ENCODE assay signal across 1 cellular context in the genomic region with DNA sequence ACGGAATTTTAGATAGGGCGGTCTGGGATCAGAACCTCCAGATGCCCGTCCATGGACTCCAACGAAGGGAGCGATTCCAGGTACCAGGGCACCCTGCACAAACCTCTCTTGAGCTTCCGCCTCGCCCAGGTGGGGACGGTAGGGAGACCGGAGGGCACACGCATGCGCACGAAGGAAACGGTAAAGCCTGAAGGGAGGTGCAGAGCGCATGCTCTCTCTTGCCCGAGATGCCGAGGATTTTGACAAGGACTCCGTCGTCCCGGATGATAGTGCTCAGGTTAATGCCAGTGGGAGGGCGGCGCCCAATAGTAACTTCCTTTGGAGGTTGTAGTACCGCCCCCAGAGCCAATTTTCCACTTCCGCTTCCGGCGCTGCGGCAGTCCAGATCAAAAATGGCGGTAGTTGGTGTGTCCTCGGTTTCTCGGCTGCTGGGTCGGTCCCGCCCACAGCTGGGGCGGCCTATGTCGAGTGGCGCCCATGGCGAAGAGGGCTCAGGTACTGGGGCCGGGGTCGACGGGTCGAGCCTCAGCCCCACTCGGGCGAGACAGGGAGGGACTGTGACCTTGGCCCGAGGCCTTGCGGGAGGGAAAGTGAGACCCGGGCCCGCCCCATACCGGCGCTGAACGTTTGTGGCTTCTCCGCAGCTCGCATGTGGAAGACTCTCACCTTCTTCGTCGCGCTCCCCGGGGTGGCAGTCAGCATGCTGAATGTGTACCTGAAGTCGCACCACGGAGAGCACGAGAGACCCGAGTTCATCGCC.
A peak's percentile ranks its signal among the peaks of the same experiment; 100 is the strongest.
TF ChIP-seq lines count a peak whose summit lies in the region.

Gene COX6A1, plus strand, starts transcription at position 379 of the 760 bp plus-strand sequence. Its CDS starts 14 bp downstream, at position 393.

TF ChIP-seq in GM12878, 131 proteins besides CTCF, POLR2A, EP300 and RAD21 (continued from another document and continues in another):
- TF ChIP-seq, protein P1, sequence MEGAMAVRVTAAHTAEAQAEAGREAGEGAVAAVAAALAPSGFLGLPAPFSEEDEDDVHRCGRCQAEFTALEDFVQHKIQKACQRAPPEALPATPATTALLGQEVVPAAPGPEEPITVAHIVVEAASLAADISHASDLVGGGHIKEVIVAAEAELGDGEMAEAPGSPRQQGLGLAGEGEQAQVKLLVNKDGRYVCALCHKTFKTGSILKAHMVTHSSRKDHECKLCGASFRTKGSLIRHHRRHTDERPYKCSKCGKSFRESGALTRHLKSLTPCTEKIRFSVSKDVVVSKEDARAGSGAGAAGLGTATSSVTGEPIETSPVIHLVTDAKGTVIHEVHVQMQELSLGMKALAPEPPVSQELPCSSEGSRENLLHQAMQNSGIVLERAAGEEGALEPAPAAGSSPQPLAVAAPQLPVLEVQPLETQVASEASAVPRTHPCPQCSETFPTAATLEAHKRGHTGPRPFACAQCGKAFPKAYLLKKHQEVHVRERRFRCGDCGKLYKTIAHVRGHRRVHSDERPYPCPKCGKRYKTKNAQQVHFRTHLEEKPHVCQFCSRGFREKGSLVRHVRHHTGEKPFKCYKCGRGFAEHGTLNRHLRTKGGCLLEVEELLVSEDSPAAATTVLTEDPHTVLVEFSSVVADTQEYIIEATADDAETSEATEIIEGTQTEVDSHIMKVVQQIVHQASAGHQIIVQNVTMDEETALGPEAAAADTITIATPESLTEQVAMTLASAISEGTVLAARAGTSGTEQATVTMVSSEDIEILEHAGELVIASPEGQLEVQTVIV (IDR thresholded peaks at IDR 0.05; ENCODE audit: borderline replicate concordance, partially characterized antibody), result no peak
- TF ChIP-seq PKNOX1 (IDR thresholded peaks at IDR 0.05) (peak; percentile 79), BHLHE40 (IDR thresholded peaks at IDR 0.05; ENCODE audit: borderline replicate concordance in 1 of 2, low read depth in 2 of 2, low read length in 1 of 2) (peak in 1 of 2 experiments; percentile 11; a peak in 1 of 4 replicates), TARDBP (IDR thresholded peaks at IDR 0.05; ENCODE audit: borderline replicate concordance) (0 out of 2 replicates have a peak, but pooled peaks have one; percentile 49), NFIC (IDR thresholded peaks at IDR 0.05; ENCODE audit: low read depth, low read length) (no peak), MEF2B (IDR thresholded peaks at IDR 0.05; ENCODE audit: partially characterized antibody, poor library complexity, severe bottlenecking) (no peak), ZBTB33 (IDR thresholded peaks at IDR 0.05) (no peak), E2F4 (IDR thresholded peaks at IDR 0.05; ENCODE audit: low read depth, low read length) (no peak), CEBPZ (IDR thresholded peaks at IDR 0.05; ENCODE audit: low read depth, low read length) (no peak), SREBF1 (IDR thresholded peaks at IDR 0.05; ENCODE audit: low read length) (no peak), SUZ12 (IDR thresholded peaks at IDR 0.05; ENCODE audit: unreplicated experiment) (no peak), ZNF384 (IDR thresholded peaks at IDR 0.05; ENCODE audit: borderline replicate concordance, low read depth, low read length) (no peak), WRNIP1 (IDR thresholded peaks at IDR 0.05; ENCODE audit: borderline replicate concordance, low read depth, low read length) (0 out of 2 replicates have a peak, but pooled peaks have one; percentile 62), USF1 (IDR thresholded peaks at IDR 0.05; ENCODE audit: borderline replicate concordance, extremely low read length, insufficient read depth, low read depth, low read length) (no peak), STAT1 (conservative IDR thresholded peaks at IDR 0.05) (no peak), CBX3 (IDR thresholded peaks at IDR 0.05; ENCODE audit: borderline replicate concordance, low read depth) (no peak), EED (IDR thresholded peaks at IDR 0.05; ENCODE audit: low read depth) (no peak), RCOR1 (conservative IDR thresholded peaks at IDR 0.05; ENCODE audit: low read depth, low read length) (no peak), SMARCA5 (IDR thresholded peaks at IDR 0.05) (no peak), KLF5 (IDR thresholded peaks at IDR 0.05; ENCODE audit: partially characterized antibody) (no peak), IRF5 (IDR thresholded peaks at IDR 0.05; ENCODE audit: borderline replicate concordance) (no peak), NBN (IDR thresholded peaks at IDR 0.05) (no peak), CHD1 (IDR thresholded peaks at IDR 0.05; ENCODE audit: low read depth, low read length) (no peak), RUNX3 (IDR thresholded peaks at IDR 0.05; ENCODE audit: low read length) (peak; percentile 29; the same call in 1 of the 2 replicates), JUNB (IDR thresholded peaks at IDR 0.05) (no peak), ZNF687 (IDR thresholded peaks at IDR 0.05) (no peak), ESRRA (IDR thresholded peaks at IDR 0.05; ENCODE audit: low read length) (no peak; the same call in none of the 2 replicates), PML (IDR thresholded peaks at IDR 0.05; ENCODE audit: low read length) (peak; percentile 80), MEF2A (IDR thresholded peaks at IDR 0.05; ENCODE audit: insufficient read depth, low read depth, low read length) (no peak)
- TF ChIP-seq, protein P2, sequence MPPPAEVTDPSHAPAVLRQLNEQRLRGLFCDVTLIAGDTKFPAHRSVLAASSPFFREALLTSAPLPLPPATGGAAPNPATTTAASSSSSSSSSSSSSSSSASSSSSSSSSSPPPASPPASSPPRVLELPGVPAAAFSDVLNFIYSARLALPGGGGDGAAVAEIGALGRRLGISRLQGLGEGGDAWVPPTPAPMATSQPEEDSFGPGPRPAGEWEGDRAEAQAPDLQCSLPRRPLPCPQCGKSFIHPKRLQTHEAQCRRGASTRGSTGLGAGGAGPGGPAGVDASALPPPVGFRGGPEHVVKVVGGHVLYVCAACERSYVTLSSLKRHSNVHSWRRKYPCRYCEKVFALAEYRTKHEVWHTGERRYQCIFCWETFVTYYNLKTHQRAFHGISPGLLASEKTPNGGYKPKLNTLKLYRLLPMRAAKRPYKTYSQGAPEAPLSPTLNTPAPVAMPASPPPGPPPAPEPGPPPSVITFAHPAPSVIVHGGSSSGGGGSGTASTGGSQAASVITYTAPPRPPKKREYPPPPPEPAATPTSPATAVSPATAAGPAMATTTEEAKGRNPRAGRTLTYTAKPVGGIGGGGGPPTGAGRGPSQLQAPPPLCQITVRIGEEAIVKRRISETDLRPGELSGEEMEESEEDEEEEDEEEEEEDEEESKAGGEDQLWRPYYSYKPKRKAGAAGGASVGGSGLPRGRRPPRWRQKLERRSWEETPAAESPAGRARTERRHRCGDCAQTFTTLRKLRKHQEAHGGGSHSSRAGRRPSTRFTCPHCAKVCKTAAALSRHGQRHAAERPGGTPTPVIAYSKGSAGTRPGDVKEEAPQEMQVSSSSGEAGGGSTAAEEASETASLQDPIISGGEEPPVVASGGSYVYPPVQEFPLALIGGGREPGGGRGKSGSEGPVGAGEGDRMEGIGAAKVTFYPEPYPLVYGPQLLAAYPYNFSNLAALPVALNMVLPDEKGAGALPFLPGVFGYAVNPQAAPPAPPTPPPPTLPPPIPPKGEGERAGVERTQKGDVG (CRISPR knock-in tag; IDR thresholded peaks at IDR 0.05), result no peak
